ENCODE assay signal across 27 cellular contexts in genomic region chr4:94671113-94671512, GRCh38.
"Had no signal": no experiment of that assay in that cellular context is flagged by ENCODE, and none has a peak within 500 bp of the region (broad histone marks: within the 10 kb centered on the region; RNA-seq: fewer than 3 reads in every experiment).

No MANE protein-coding gene starts in this region.

- ATAC-seq: activated CD4-positive, CD25-positive, alpha-beta regulatory T cell treated with anti-CD3 and anti-CD28 coated beads, Interleukin-2, amount 50 U/mL, for 24 hours; effector memory CD8-positive, alpha-beta T cell; gastrocnemius medialis; left lung; upper lobe of right lung had no signal

- H3K27me3 ChIP-seq: brain microvascular endothelial cell, gastrocnemius medialis, left lung, pancreas, spleen, suprapubic skin, tibial artery, upper lobe of right lung had no signal

- H3K9me3 ChIP-seq: gastrocnemius medialis, left lung, pancreas, spleen, suprapubic skin, tibial artery, upper lobe of right lung had no signal

- H3K27ac ChIP-seq: brain microvascular endothelial cell, gastrocnemius medialis, left lung, spleen, suprapubic skin, upper lobe of right lung, WERI-Rb-1 had no signal

- H3K36me3 ChIP-seq: gastrocnemius medialis, pancreas, spleen, WERI-Rb-1 had no signal

- DNase-seq: activated CD4-positive, alpha-beta memory T cell treated with anti-CD3 and anti-CD28 coated beads for 36 hours; activated CD4-positive, alpha-beta T cell treated with anti-CD3 and anti-CD28 coated beads for 48 hours; activated CD8-positive, alpha-beta memory T cell treated with anti-CD3 and anti-CD28 coated beads, Interleukin-2, amount 50 U/mL, for 4 hours; activated gamma-delta T cell; activated naive CD4-positive, alpha-beta T cell treated with anti-CD3 and anti-CD28 coated beads, Interleukin-2, amount 10 ng/mL, durations not matched to agents 7 days and 5 days; activated naive CD8-positive, alpha-beta T cell treated with anti-CD3 and anti-CD28 coated beads, Interleukin-2, amount 10 ng/mL, durations not matched to agents 7 days and 5 days; activated T-cell treated with anti-CD3 and anti-CD28 coated beads, Interleukin-2, amount 50 U/mL, for 1 hour; amniotic stem cell; brain microvascular endothelial cell; caudate nucleus; cortex of kidney; effector memory CD8-positive, alpha-beta T cell; erythroblast; gastrocnemius medialis; hypothalamus; left lung; nucleus accumbens; right cardiac atrium; spleen; stimulated activated naive CD4-positive, alpha-beta T cell; T-helper 1 cell; tibial artery; upper lobe of right lung; WERI-Rb-1 had no signal

- H3K4me3 ChIP-seq: gastrocnemius medialis, left lung, pancreas, spleen, suprapubic skin, tibial artery, upper lobe of right lung had no signal

- H3K4me1 ChIP-seq: gastrocnemius medialis, left lung, suprapubic skin, upper lobe of right lung had no signal
